9 cellular contexts compared by ENCODE assay signal in genomic region chr22:39151329-39151975, GRCh38. TPM values are rescaled to one million over a fixed set of nuclear protein-coding genes. Genes with fewer than 3 reads are reported as not detected.
DNase-seq lines count a peak whose midpoint lies in the region; ATAC-seq, FAIRE-seq and TF ChIP-seq lines count a peak whose summit lies in the region.
"Had no signal": no experiment of that assay in that cellular context is flagged by ENCODE, and none has a peak within 500 bp of the region (broad histone marks: within the 10 kb centered on the region; RNA-seq: fewer than 3 reads in every experiment).

No MANE protein-coding gene starts in this region.

- H3K27me3 Mint-ChIP-seq in glutamatergic neuron (ENCODE audit: unreplicated experiment): peaks cover 6% of the 10 kb centered on the region

- TF ChIP-seq CTCF in GM12864 (IDR thresholded peaks at IDR 0.05; ENCODE audit: low read depth, low read length, missing control alignments) (no peak), WERI-Rb-1 (IDR thresholded peaks at IDR 0.05; ENCODE audit: low read depth, low read length) (no peak), glutamatergic neuron (IDR thresholded peaks at IDR 0.05; ENCODE audit: partially characterized antibody, unreplicated experiment) (no peak), gastrocnemius medialis (IDR thresholded peaks at IDR 0.05 in 4 of 5, conservative IDR thresholded peaks at IDR 0.05 in 1 of 5) (no peak)

- H3K4me1 ChIP-seq in gastrocnemius medialis: peaks cover 33 to 39% of the 10 kb centered on the region in 2 donors

- no peaks in the 10 kb centered on the region for H3K27me3 ChIP-seq in WERI-Rb-1 (ENCODE audit: insufficient read depth, low read depth, severe bottlenecking)
- no peaks in the 10 kb centered on the region for H3K27me3 ChIP-seq in gastrocnemius medialis

- no peak for FAIRE-seq in RCC 7860 (lab: Jason Lieb, UNC)

- no peak overlapping the region for H3K27ac Mint-ChIP-seq in glutamatergic neuron (ENCODE audit: unreplicated experiment)

- H3K9me3 ChIP-seq in WERI-Rb-1 (ENCODE audit: severe bottlenecking) (no peaks in the 10 kb centered on the region), gastrocnemius medialis (no peaks in the 10 kb centered on the region)

- H3K4me3 ChIP-seq in GM12864 (ENCODE audit: low read depth, low read length): peak overlapping the region; percentile 95
- H3K4me3 ChIP-seq in WERI-Rb-1 (ENCODE audit: low read depth, low read length): peak overlapping the region; percentile 76
- H3K4me3 ChIP-seq in gastrocnemius medialis: peak overlapping the region; percentile 79 to 98 (median 97)

- no peaks in the 10 kb centered on the region for H3K36me3 Mint-ChIP-seq in glutamatergic neuron (ENCODE audit: unreplicated experiment)

- intact Hi-C loops in gastrocnemius medialis (cut with DNase I; ENCODE audit: low total_unique reads): loop anchor here (5.0 kb wide), 2 partner anchors 81 to 381 kb away; partner anchors contain the start of gene RPS19BP1

- H3K27ac ChIP-seq in WERI-Rb-1 (no peak overlapping the region), gastrocnemius medialis (peak overlapping the region; percentile 94 to 99 (median 98))

- H3K36me3 ChIP-seq in WERI-Rb-1: peaks cover 7% of the 10 kb centered on the region
- peaks cover 0 to 6% of the 10 kb centered on the region in 2 donors for H3K36me3 ChIP-seq in gastrocnemius medialis

- DNase-seq in GM12864 (ENCODE audit: low read depth) (no peak), WERI-Rb-1 (no peak), glutamatergic neuron (no peak), gastrocnemius medialis (no peak), NCI-H1417 treated with DMSO at 0.1 percent for 48 hours (lab: John Stamatoyannopoulos, UW) (no peak), DMS 273 (lab: John Stamatoyannopoulos, UW; ENCODE audit: unreplicated experiment) (no peak), RCC 7860 (ENCODE audit: low spot score) (no peak)
- DNase-seq: NCI-H2081 had no signal

- no peaks in the 10 kb centered on the region for H3K4me1 Mint-ChIP-seq in glutamatergic neuron (ENCODE audit: low read depth, unreplicated experiment)

- H3K4me3 Mint-ChIP-seq in glutamatergic neuron (ENCODE audit: unreplicated experiment): peak overlapping the region; percentile 64

- in situ Hi-C loops in gastrocnemius medialis (cut with MboI; ENCODE audit: low sequenced_read_pairs in 4 of 4): loop anchor here in 2 of 4 donors (25.0 kb wide), 1 partner anchor 361 kb away; the partner anchor contains the start of genes ATF4 (in 2 of the 2) and MIEF1 (in 2 of the 2)

- H3K9me3 Mint-ChIP-seq in glutamatergic neuron (ENCODE audit: unreplicated experiment): peaks cover 3% of the 10 kb centered on the region

- ATAC-seq in gastrocnemius medialis: no peak
- ATAC-seq in GM21381 (IDR thresholded peaks at IDR 0.05; ENCODE audit: unreplicated experiment): no peak

- no peak for TF ChIP-seq POLR2A in gastrocnemius medialis (IDR thresholded peaks at IDR 0.05)

RNA-seq across cellular contexts. Expression of gene CBX7, which starts 1.0 kb away (rescaled TPM):
- 5.9 TPM for total RNA-seq in glutamatergic neuron (ENCODE audit: unreplicated experiment)
- 10 to 100 TPM; 52.4 to 78.1 (median 62.3) TPM for total RNA-seq in gastrocnemius medialis

RNA-seq across cellular contexts. Expression of gene APOBEC3H, which starts 54.4 kb away (rescaled TPM):
- total RNA-seq in glutamatergic neuron (ENCODE audit: unreplicated experiment): not detected
- not detected for total RNA-seq in gastrocnemius medialis
